ENCODE assay signal across 1 cellular context in genomic region chr9:33192493-33193245, GRCh38.
TF ChIP-seq lines count a peak whose summit lies in the region.

No MANE protein-coding gene starts in this region.

TF ChIP-seq in SK-N-SH treated with all-trans-retinoic acid at 6 μM for 48 hours, 23 proteins besides CTCF, POLR2A, EP300 and RAD21 (continued from another document):
- TF ChIP-seq POU6F1 (CRISPR knock-in tag; IDR thresholded peaks at IDR 0.05; ENCODE audit: borderline replicate concordance, low read depth) (no peak), CREB5 (CRISPR knock-in tag; IDR thresholded peaks at IDR 0.05; ENCODE audit: low read depth) (no peak), GLIS3 (CRISPR knock-in tag; IDR thresholded peaks at IDR 0.05) (no peak), ISL1 (CRISPR knock-in tag; IDR thresholded peaks at IDR 0.05) (no peak; the same call in 1 of the 2 replicates), OSR1 (CRISPR knock-in tag; IDR thresholded peaks at IDR 0.05) (no peak), SNAI2 (CRISPR knock-in tag; IDR thresholded peaks at IDR 0.05) (no peak), CSDC2 (CRISPR knock-in tag; IDR thresholded peaks at IDR 0.05) (no peak), ZNF565 (CRISPR knock-in tag; conservative IDR thresholded peaks at IDR 0.05; ENCODE audit: low read depth) (no peak), ZFP3 (CRISPR knock-in tag; IDR thresholded peaks at IDR 0.05) (no peak)
TF ChIP-seq in SK-N-SH treated with all-trans-retinoic acid at 6 μM for 48 hours: peak in this region for 0.
